ENCODE assay signal across 15 cellular contexts in genomic region chr10:100342627-100342972, GRCh38. TPM values are rescaled to one million over a fixed set of nuclear protein-coding genes. Genes with fewer than 3 reads are reported as not detected.
DNase-seq lines count a peak whose midpoint lies in the region; ATAC-seq and TF ChIP-seq lines count a peak whose summit lies in the region.
"Had no signal": no experiment of that assay in that cellular context is flagged by ENCODE, and none has a peak within 500 bp of the region (broad histone marks: within the 10 kb centered on the region; RNA-seq: fewer than 3 reads in every experiment).

No MANE protein-coding gene starts in this region.

- DNase-seq in H9: no peak
- DNase-seq in PC-3: no peak
- DNase-seq in gastrocnemius medialis: no peak
- DNase-seq: activated gamma-delta T cell, kidney, NCI-H2107, T1000 had no signal

- no peak overlapping the region for H4K5ac ChIP-seq in H9 (ENCODE audit: insufficient read length, low read depth, low read length)

- H4K8ac ChIP-seq in H9 (replicated peaks; ENCODE audit: insufficient read length, low read depth, low read length): no peak overlapping the region

- peaks cover 8% of the 10 kb centered on the region for H3K23me2 ChIP-seq in H9 (ENCODE audit: insufficient read length, low read depth, low read length, poor library complexity, severe bottlenecking)

- H3K9me3 Mint-ChIP-seq in H9: peaks cover under 1 to 1% of the 10 kb centered on the region in 2 experiments; a peak in 2 of 5 replicates
- H3K9me3 Mint-ChIP-seq in dendritic cell treated with granulocyte-macrophage colony-stimulating factor and Interleukin-4, amounts not matched to agents 40 ng/mL and 50 ng/mL, for 4 days: no peaks in the 10 kb centered on the region
- H3K9me3 Mint-ChIP-seq: nephron had no signal

- peaks cover 31 to 35% of the 10 kb centered on the region in 2 experiments for H3K4me1 Mint-ChIP-seq in H9
- H3K4me1 Mint-ChIP-seq in dendritic cell treated with granulocyte-macrophage colony-stimulating factor and Interleukin-4, amounts not matched to agents 40 ng/mL and 50 ng/mL, for 4 days (ENCODE audit: low read depth): peaks cover 67% of the 10 kb centered on the region

- H3T11ph ChIP-seq in H9 (ENCODE audit: low read length): no peak overlapping the region

- H2AFZ ChIP-seq in H9 (ENCODE audit: low read length) (no peak overlapping the region), PC-3 (ENCODE audit: low read length) (peak overlapping the region; percentile 65)
- H2AFZ ChIP-seq: GM23248 had no signal

- no peak overlapping the region for H3K23ac ChIP-seq in H9 (ENCODE audit: insufficient read length, low read depth, low read length)

- peaks cover under 1 to 2% (median 2%) of the 10 kb centered on the region in 3 experiments; a peak in 4 of 7 replicates for H3K36me3 Mint-ChIP-seq in H9 (ENCODE audit: insufficient read depth in 1 of 3, low read depth in 3 of 3)
- peaks cover 7% of the 10 kb centered on the region for H3K36me3 Mint-ChIP-seq in dendritic cell treated with granulocyte-macrophage colony-stimulating factor and Interleukin-4, amounts not matched to agents 40 ng/mL and 50 ng/mL, for 4 days (ENCODE audit: low read depth)

- H3F3A ChIP-seq in PC-3 (ENCODE audit: low read length, unreplicated experiment): no peaks in the 10 kb centered on the region

- H2AK5ac ChIP-seq in H9 (ENCODE audit: insufficient read length, low read length): no peak overlapping the region

- H3K9me3 ChIP-seq in H9 (ENCODE audit: control insufficient read depth, low read depth, low read length): no peaks in the 10 kb centered on the region
- no peaks in the 10 kb centered on the region for H3K9me3 ChIP-seq in PC-3 (ENCODE audit: low read length)
- H3K9me3 ChIP-seq in gastrocnemius medialis: no peaks in the 10 kb centered on the region
- H3K9me3 ChIP-seq: SJSA1 had no signal

- CTCF ChIA-PET in PC-3 (lab: Charles Lee): interaction anchor here (1.0 kb wide), 3 partner anchors 87 to 140 kb away, joined by 3 to 5 read pairs (median 4); no protein-coding TSS in a partner anchor

- H2BK120ac ChIP-seq in H9 (ENCODE audit: low read depth, low read length, poor library complexity, severe bottlenecking): no peak overlapping the region

- H3K4me1 ChIP-seq in H9 (ENCODE audit: insufficient read depth, low read length) (no peaks in the 10 kb centered on the region; the same call in 1 of the 2 replicates), PC-3 (ENCODE audit: insufficient read depth, low read length) (peaks cover 11% of the 10 kb centered on the region), gastrocnemius medialis (peaks cover 47 to 49% of the 10 kb centered on the region in 2 donors)

- TF ChIP-seq CTCF in H9 (conservative IDR thresholded peaks at IDR 0.05) (0 out of 3 replicates have a peak, but pooled peaks have one; percentile 4), PC-3 (conservative IDR thresholded peaks at IDR 0.05; ENCODE audit: low read depth, low read length) (no peak), gastrocnemius medialis (IDR thresholded peaks at IDR 0.05 in 4 of 5, conservative IDR thresholded peaks at IDR 0.05 in 1 of 5) (no peak)

- no peak overlapping the region for H3K27ac Mint-ChIP-seq in H9
- peak overlapping the region; percentile 84 for H3K27ac Mint-ChIP-seq in dendritic cell treated with granulocyte-macrophage colony-stimulating factor and Interleukin-4, amounts not matched to agents 40 ng/mL and 50 ng/mL, for 4 days

- no TSS peak for BruUV-seq in PC-3 (replicated peaks; lab: Mats Ljungman, UMichigan)

- no peak overlapping the region for H3K4ac ChIP-seq in H9 (ENCODE audit: low read depth, low read length)

- no peak overlapping the region for H4K91ac ChIP-seq in H9 (ENCODE audit: insufficient read length, low read depth, low read length)

- H3K56ac ChIP-seq in H9 (ENCODE audit: insufficient read length, low read depth, low read length): no peak overlapping the region

- H3K36me3 ChIP-seq in PC-3 (ENCODE audit: low read depth, low read length) (no peaks in the 10 kb centered on the region), gastrocnemius medialis (no peaks in the 10 kb centered on the region)
- H3K36me3 ChIP-seq: SJSA1 had no signal

- no peak for ATAC-seq in PC-3
- ATAC-seq in gastrocnemius medialis: no peak
- no peak for ATAC-seq in HG03135 (IDR thresholded peaks at IDR 0.05; ENCODE audit: unreplicated experiment)
- no peak for ATAC-seq in GM21737 (IDR thresholded peaks at IDR 0.05; ENCODE audit: unreplicated experiment)
- ATAC-seq in HG02798 (IDR thresholded peaks at IDR 0.05; ENCODE audit: poor library complexity, unreplicated experiment): no peak

- H2BK12ac ChIP-seq in H9 (ENCODE audit: insufficient read length, low read depth, low read length): no peak overlapping the region

- peaks cover 5% of the 10 kb centered on the region for H3K27me3 Mint-ChIP-seq in H9 (ENCODE audit: low read depth)
- peaks cover 19% of the 10 kb centered on the region for H3K27me3 Mint-ChIP-seq in dendritic cell treated with granulocyte-macrophage colony-stimulating factor and Interleukin-4, amounts not matched to agents 40 ng/mL and 50 ng/mL, for 4 days

- POLR2A ChIA-PET in PC-3 (lab: Charles Lee; ENCODE audit: unreplicated experiment): no interaction called here

- H3K4me3 Mint-ChIP-seq in H9: no peak overlapping the region
- no peak overlapping the region for H3K4me3 Mint-ChIP-seq in dendritic cell treated with granulocyte-macrophage colony-stimulating factor and Interleukin-4, amounts not matched to agents 40 ng/mL and 50 ng/mL, for 4 days
- H3K4me3 Mint-ChIP-seq: nephron had no signal

- intact Hi-C loops in PC-3 (cut with micrococcal nuclease) (loop anchor here (1.0 kb wide), 2 partner anchors 32 to 91 kb away; no protein-coding TSS in a partner anchor), gastrocnemius medialis (cut with DNase I; ENCODE audit: low total_unique reads) (no loop called here)
- intact Hi-C loops in dendritic cell treated with granulocyte-macrophage colony-stimulating factor and Interleukin-4, amounts not matched to agents 40 ng/mL and 50 ng/mL, for 4 days (cut with micrococcal nuclease): loop anchor here (5.0 kb wide), 1 partner anchor 50 kb away; no protein-coding TSS in a partner anchor

- H2BK5ac ChIP-seq in H9 (ENCODE audit: insufficient read length, low read length): no peak overlapping the region

- H3K27me3 ChIP-seq in H9 (ENCODE audit: insufficient read depth, low read length) (no peaks in the 10 kb centered on the region), PC-3 (ENCODE audit: low read length) (no peaks in the 10 kb centered on the region), gastrocnemius medialis (peaks cover 14 to 19% (median 14%) of the 10 kb centered on the region in 3 donors)

- no peaks in the 10 kb centered on the region for H3K9me2 ChIP-seq in PC-3 (replicated peaks; ENCODE audit: low read length)

- no CpG with 5 or more reads among the region's 7 CpGs for WGBS in H9 (ENCODE audit: extremely low coverage, insufficient read length, low lambda C conversion rate)

- no peak for TF ChIP-seq POLR2A in gastrocnemius medialis (IDR thresholded peaks at IDR 0.05)

- H3K79me2 ChIP-seq in H9 (ENCODE audit: insufficient read depth, low read length): peaks cover 6% of the 10 kb centered on the region; the same call in 1 of the 2 replicates
- H3K79me2 ChIP-seq in PC-3 (ENCODE audit: low read length): peaks cover 6% of the 10 kb centered on the region

- H3K79me1 ChIP-seq in H9 (ENCODE audit: insufficient read depth, low read depth, low read length, poor library complexity, severe bottlenecking): no peaks in the 10 kb centered on the region

- H3K18ac ChIP-seq in H9 (ENCODE audit: insufficient read length, low read depth, low read length): no peak overlapping the region

- no peak overlapping the region for H3K4me3 ChIP-seq in PC-3 (ENCODE audit: low read length)
- no peak overlapping the region for H3K4me3 ChIP-seq in gastrocnemius medialis
- H3K4me3 ChIP-seq: GM23248, SJSA1 had no signal

- H2BK15ac ChIP-seq in H9 (ENCODE audit: low read depth, low read length): no peak overlapping the region

- H4K20me1 ChIP-seq in H9 (ENCODE audit: control insufficient read depth, insufficient read depth, insufficient read length) (no peaks in the 10 kb centered on the region), PC-3 (ENCODE audit: low read length) (no peaks in the 10 kb centered on the region)

- in situ Hi-C loops in gastrocnemius medialis (cut with MboI; ENCODE audit: low sequenced_read_pairs in 4 of 4): loop anchor here (5.0 to 25.0 kb wide), 4 partner anchors 90 to 175 kb away; partner anchors contain the start of gene SEC31B (in 4 of the 4)

- H3K9ac ChIP-seq in H9 (ENCODE audit: extremely low read depth, insufficient read length, low read length) (no peak overlapping the region), PC-3 (ENCODE audit: low read length) (no peak overlapping the region)
- H3K9ac ChIP-seq: GM23248 had no signal

- H3K27ac ChIP-seq in H9 (ENCODE audit: insufficient read length, low read depth, low read length) (no peak overlapping the region), PC-3 (ENCODE audit: low read length) (no peak overlapping the region), gastrocnemius medialis (peak overlapping the region in 3 of 4 donors; percentile 61 to 75 (median 73))
- H3K27ac ChIP-seq: GM23248, SJSA1 had no signal

- no peak overlapping the region for H3K4me2 ChIP-seq in H9 (ENCODE audit: insufficient read depth, insufficient read length, low read length)
- no peak overlapping the region for H3K4me2 ChIP-seq in PC-3 (ENCODE audit: low read length)

- no peak overlapping the region for H2BK20ac ChIP-seq in H9 (ENCODE audit: low read depth, low read length, poor library complexity, severe bottlenecking)

- no peak overlapping the region for H3K14ac ChIP-seq in H9 (ENCODE audit: insufficient read depth, low read length)

RNA-seq across cellular contexts. Expression of gene SCD, which starts 4.4 kb away (rescaled TPM):
- total RNA-seq in H9 (2021) (354 TPM in 2 replicates), PC-3 (2014; rRNA removed) (116 and 121 TPM in 2 replicates), gastrocnemius medialis (1 to 10 TPM; 1.1 to 1.9 (median 1.6) TPM)

RNA-seq across cellular contexts. Expression of gene PKD2L1, which starts 12.6 kb away (rescaled TPM):
- 0.20 TPM in 1 of 2 replicates, not detected in the other for total RNA-seq in H9 (2021)
- not detected in 2 replicates for total RNA-seq in PC-3 (2014; rRNA removed)
- not detected for total RNA-seq in gastrocnemius medialis
- total RNA-seq: cerebellum, GM23248, kidney, SJSA1 had no signal

RNA-seq across cellular contexts. Expression of gene BLOC1S2, which starts 56.1 kb away (rescaled TPM):
- total RNA-seq in H9 (2021) (69.8 and 75.5 TPM in 2 replicates), PC-3 (2014; rRNA removed) (33.7 and 46.4 TPM in 2 replicates), gastrocnemius medialis (100 to 1,000 TPM in 1 of 4 donors, 10 to 100 TPM in 3; 60.4 to 114 (median 75.1) TPM)

Comparison
In these comparisons a context has a peak if more than half of its experiments do, and no peak if none do; other contexts are left out.
1. H3K27ac ChIP-seq: peak in gastrocnemius medialis (3 of 4); none in H9 (single experiment) and PC-3 (single experiment).
2. RNA of gene SCD, which starts 4.4 kb away (total RNA-seq): 354 TPM in H9 and 116 to 121 TPM in PC-3; 1.1 to 1.9 TPM in gastrocnemius medialis; every median in the first group is over 10 times any median in the second.